1 cellular context compared by ENCODE assay signal in genomic region chr7:12712236-12712635, GRCh38.
TF ChIP-seq lines count a peak whose summit lies in the region.

No MANE protein-coding gene starts in this region.

TF ChIP-seq in liver, 16 proteins besides CTCF, POLR2A, EP300 and RAD21 (continued from another document):
- TF ChIP-seq RXRA (IDR thresholded peaks at IDR 0.05) (peak; percentile 6 to 48), ZBTB33 (IDR thresholded peaks at IDR 0.05) (peak; percentile 35), NR2F2 (IDR thresholded peaks at IDR 0.05) (no peak)
